10 cellular contexts compared by ENCODE assay signal in genomic region chr3:70856414-70857162, GRCh38.
DNase-seq lines count a peak whose midpoint lies in the region; ATAC-seq, FAIRE-seq and TF ChIP-seq lines count a peak whose summit lies in the region.
"Had no signal": no experiment of that assay in that cellular context is flagged by ENCODE, and none has a peak within 500 bp of the region (broad histone marks: within the 10 kb centered on the region; RNA-seq: fewer than 3 reads in every experiment).

No MANE protein-coding gene starts in this region.

- H4K5ac ChIP-seq in H1 (ENCODE audit: insufficient read length, low read depth, low read length), result no peak overlapping the region

- peak; percentile 58 for ATAC-seq in GM19035 (IDR thresholded peaks at IDR 0.05; ENCODE audit: unreplicated experiment)
- no peak for ATAC-seq in GM18498 (IDR thresholded peaks at IDR 0.05; ENCODE audit: unreplicated experiment)
- ATAC-seq in HG03039 (IDR thresholded peaks at IDR 0.05; ENCODE audit: unreplicated experiment), result no peak

- H2BK120ac ChIP-seq in H1 (replicated peaks; ENCODE audit: low read depth, low read length), result peak overlapping the region; percentile 62

- POLR2A ChIA-PET in H1 (lab: Charles Lee; ENCODE audit: partially characterized antibody), result interaction anchor here (0.6 kb wide), 1 partner anchor 127 kb away, joined by 3 read pairs; no protein-coding TSS in a partner anchor

- no peaks in the 10 kb centered on the region for H3K79me1 ChIP-seq in H1 (ENCODE audit: low read depth, low read length)

- CTCF ChIA-PET in H1 (lab: Charles Lee; ENCODE audit: partially characterized antibody), result interaction anchor here (0.6 to 0.8 kb wide), 6 partner anchors 41 to 817 kb away, joined by 3 to 4 read pairs (median 3); no protein-coding TSS in a partner anchor

- no peaks in the 10 kb centered on the region for H4K20me1 ChIP-seq in H1 (replicated peaks in 1 of 2; ENCODE audit: control insufficient read depth in 1 of 2, insufficient read depth in 2 of 2, low read length in 2 of 2)

- H3K79me2 ChIP-seq in ACC112 (ENCODE audit: control insufficient read depth, insufficient read depth, low read length, unreplicated experiment) (no peaks in the 10 kb centered on the region), H1 (ENCODE audit: control insufficient read depth in 1 of 2, insufficient read depth in 2 of 2, low read length in 2 of 2) (no peaks in the 10 kb centered on the region)

- no peaks in the 10 kb centered on the region for H3K36me3 ChIP-seq in ACC112 (ENCODE audit: insufficient read depth, low read length)
- no peaks in the 10 kb centered on the region for H3K36me3 ChIP-seq in H1 (ENCODE audit: control insufficient read depth in 2 of 4, insufficient read depth in 4 of 4, low read length in 3 of 4)
- H3K36me3 ChIP-seq: HAP-1 had no signal

- TF ChIP-seq RAD21 in H1 (IDR thresholded peaks at IDR 0.05 in 1 of 2, conservative IDR thresholded peaks at IDR 0.05 in 1 of 2; ENCODE audit: low read depth in 2 of 2, low read length in 2 of 2), result no peak

- H3K9me3 ChIP-seq in H1 (ENCODE audit: insufficient read depth in 2 of 2, low read depth in 1 of 2, low read length in 1 of 2), result peaks cover 0 to 5% of the 10 kb centered on the region in 2 experiments; a peak in 1 of 4 replicates
- H3K9me3 ChIP-seq: HAP-1 had no signal

- TF ChIP-seq EP300 in H1 (IDR thresholded peaks at IDR 0.05; ENCODE audit: borderline replicate concordance in 1 of 2, low read depth in 2 of 2, low read length in 2 of 2), result no peak

- no peaks in the 10 kb centered on the region for H3K23me2 ChIP-seq in H1 (ENCODE audit: low read depth, low read length)

- H3K27ac ChIP-seq in ACC112 (ENCODE audit: low read depth, low read length) (peak overlapping the region; percentile 95), H1 (ENCODE audit: low read depth, low read length) (no peak overlapping the region)

- H3K14ac ChIP-seq in H1 (ENCODE audit: insufficient read length), result no peak overlapping the region

- no peak overlapping the region for H4K91ac ChIP-seq in H1 (replicated peaks; ENCODE audit: insufficient read length, low read length)

- H2AK5ac ChIP-seq in H1 (ENCODE audit: low read depth, low read length), result no peak overlapping the region

- H3K4me1 ChIP-seq in ACC112 (ENCODE audit: control insufficient read depth, insufficient read depth, low read length, unreplicated experiment), result peaks cover 66% of the 10 kb centered on the region
- H3K4me1 ChIP-seq in H1 (replicated peaks in 1 of 4; ENCODE audit: control insufficient read depth in 3 of 4, insufficient read depth in 4 of 4, low read length in 3 of 4), result peaks cover 0 to 10% (median 6%) of the 10 kb centered on the region in 4 experiments; a peak in 3 of 7 replicates

- H2BK12ac ChIP-seq in H1 (ENCODE audit: low read depth, low read length), result no peak overlapping the region

- DNase-seq in HT1080 (ENCODE audit: low read depth) (peak; percentile 82), H1 (ENCODE audit: low read depth in 1 of 2, low spot score in 2 of 2) (no peak), NCI-H2107 treated with DMSO at 0.1 percent for 48 hours (lab: John Stamatoyannopoulos, UW; ENCODE audit: unreplicated experiment) (no peak), DMS153 (lab: John Stamatoyannopoulos, UW) (no peak)
- DNase-seq: NCI-H2081 treated with DMSO at 0.1 percent for 48 hours had no signal

- no peak overlapping the region for H3K18ac ChIP-seq in H1 (ENCODE audit: extremely low read depth, low read length)

- 91% methylated on average over 7 of the region's 7 CpGs; no CpG with 5 or more reads in 1 of the 2 experiments for WGBS in H1 (ENCODE audit: extremely low coverage in 1 of 2, insufficient coverage in 1 of 2, insufficient read length in 1 of 2, insufficient replicate concordance in 2 of 2, low coverage in 1 of 2, low lambda C conversion rate in 2 of 2, missing lambda C conversion rate in 1 of 2), 2 experiments

- no peak for TF ChIP-seq POLR2A in H1 (IDR thresholded peaks at IDR 0.05; ENCODE audit: control extremely low read depth in 1 of 2, low read depth in 2 of 2, low read length in 2 of 2)

- H2BK20ac ChIP-seq in H1 (ENCODE audit: low read length), result no peak overlapping the region

- FAIRE-seq in H1 (lab: Jason Lieb, UNC), result no peak

- H3K23ac ChIP-seq in H1 (ENCODE audit: insufficient read length), result no peak overlapping the region

- no peaks in the 10 kb centered on the region for H3K27me3 ChIP-seq in ACC112 (ENCODE audit: insufficient read depth, low read length)
- peaks cover 0 to 1% (median 0%) of the 10 kb centered on the region in 4 experiments; a peak in 1 of 7 replicates for H3K27me3 ChIP-seq in H1 (replicated peaks in 1 of 4; ENCODE audit: control insufficient read depth in 3 of 4, extremely low read depth in 1 of 4, insufficient read depth in 3 of 4, low read length in 3 of 4)

- H2AFZ ChIP-seq in ACC112 (ENCODE audit: low read length, unreplicated experiment) (no peak overlapping the region), H1 (ENCODE audit: low read length) (no peak overlapping the region)

- no peak overlapping the region for H3K9ac ChIP-seq in H1 (replicated peaks in 1 of 4; ENCODE audit: extremely low read depth in 1 of 4, low read depth in 3 of 4, low read length in 3 of 4)

- H3K56ac ChIP-seq in H1 (replicated peaks; ENCODE audit: insufficient read length, low read depth, low read length), result no peak overlapping the region

- no peak overlapping the region for H3K4ac ChIP-seq in H1 (replicated peaks; ENCODE audit: insufficient read length, low read depth, low read length)

- TF ChIP-seq CTCF in H1 (IDR thresholded peaks at IDR 0.05; ENCODE audit: control extremely low read depth in 1 of 3, insufficient read depth in 1 of 3, low read depth in 1 of 3, low read length in 3 of 3), result no peak

- 0 out of 2 replicates have a peak overlapping the region, but pooled peaks have one; percentile 1 for H2BK15ac ChIP-seq in H1 (ENCODE audit: low read length)

- no peak overlapping the region for H2BK5ac ChIP-seq in H1 (ENCODE audit: low read depth, low read length)

- H3K4me2 ChIP-seq in H1 (ENCODE audit: insufficient read depth in 1 of 2, low read depth in 2 of 2, low read length in 2 of 2), result no peak overlapping the region

- H4K8ac ChIP-seq in H1 (ENCODE audit: extremely low read depth, insufficient read depth, low read length), result no peak overlapping the region

- H3K4me3 ChIP-seq in ACC112 (ENCODE audit: low read depth, low read length) (peak overlapping the region; percentile 36; the same call in 1 of the 2 replicates), H1 (ENCODE audit: extremely low read depth in 1 of 4, insufficient read depth in 2 of 4, low read depth in 3 of 4, low read length in 4 of 4) (no peak overlapping the region)
- H3K4me3 ChIP-seq: HAP-1 had no signal

TF ChIP-seq in H1, 55 proteins besides CTCF, POLR2A, EP300 and RAD21:
- TF ChIP-seq E2F6 (IDR thresholded peaks at IDR 0.05) (no peak), ATF3 (IDR thresholded peaks at IDR 0.05; ENCODE audit: insufficient read depth, low read depth, low read length) (no peak), KDM5A (IDR thresholded peaks at IDR 0.05; ENCODE audit: low read length) (no peak), CBX8 (IDR thresholded peaks at IDR 0.05; ENCODE audit: borderline replicate concordance, low read depth, low read length) (no peak)
